Comparison of ENCODE assay signal across 16 cellular contexts in the genomic region with DNA sequence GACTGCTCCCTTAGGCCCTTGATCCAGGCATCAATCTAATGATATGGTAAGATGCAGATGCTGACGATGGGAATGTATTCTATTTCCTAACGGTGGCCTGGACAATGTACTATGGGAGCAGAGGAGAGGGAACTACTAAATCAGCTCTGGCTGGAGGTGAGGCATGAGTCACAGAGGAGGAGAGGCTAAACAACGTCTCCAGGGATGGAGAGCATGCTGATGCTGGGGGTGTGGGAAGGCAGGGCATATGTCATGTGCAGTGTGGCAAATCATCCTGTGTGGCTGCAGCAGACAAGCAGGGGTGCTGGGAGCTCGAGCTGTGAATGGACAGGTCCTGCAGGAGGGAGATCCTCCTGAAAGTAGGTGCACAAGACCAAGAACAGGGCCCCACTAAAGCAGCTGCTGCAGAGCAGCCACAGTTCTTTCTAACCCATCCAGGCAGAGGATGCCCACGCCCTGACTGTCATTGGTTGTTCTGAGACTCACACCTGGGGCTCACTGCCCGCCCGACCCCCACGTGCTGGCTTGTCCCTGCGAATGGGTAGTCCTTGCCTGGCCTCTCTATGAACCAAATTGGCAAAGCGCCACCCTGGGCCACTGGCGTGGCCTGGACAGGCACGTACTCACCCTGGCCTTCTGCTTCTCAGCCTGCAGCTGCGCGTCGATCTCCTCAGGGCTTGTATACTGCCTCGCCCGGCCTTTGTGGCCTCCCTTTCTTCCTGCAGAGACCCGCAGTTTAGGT. TPM values are rescaled to one million over a fixed set of nuclear protein-coding genes. Genes with fewer than 3 reads are reported as not detected.
A peak's percentile ranks its signal among the peaks of the same experiment; 100 is the strongest.
DNase-seq lines count a peak whose midpoint lies in the region; ATAC-seq, FAIRE-seq and TF ChIP-seq lines count a peak whose summit lies in the region.
"Had no signal": no experiment of that assay in that cellular context is flagged by ENCODE, and none has a peak within 500 bp of the region (broad histone marks: within the 10 kb centered on the region; RNA-seq: fewer than 3 reads in every experiment).

No MANE protein-coding gene starts in this region.

- no peak for DNase-seq in CD4-positive, CD25-positive, alpha-beta regulatory T cell
- no peak for DNase-seq in H9
- no peak for DNase-seq in GM12878 (ENCODE audit: low read depth, low spot score)
- no peak for DNase-seq in naive thymus-derived CD8-positive, alpha-beta T cell
- no peak for DNase-seq in pons (ENCODE audit: low spot score)
- DNase-seq in globus pallidus (ENCODE audit: low spot score) = no peak
- no peak for DNase-seq in MV-4-11 (lab: John Stamatoyannopoulos, UW)
- DNase-seq: anterior cingulate cortex; COR-L47; effector CD4-positive, alpha-beta T cell; left ventricle myocardium superior; NCI-H1092; NCI-H345; stimulated activated CD4-positive, alpha-beta T cell treated with anti-CD3 and anti-CD28 coated beads, Interleukin-4, amount 100 ng/mL, for 1 hour had no signal

- no peak overlapping the region for H3K4ac ChIP-seq in H9 (ENCODE audit: low read depth, low read length)

- H3T11ph ChIP-seq in H9 (ENCODE audit: low read length) = no peak overlapping the region

- no peak overlapping the region for H3K4me3 ChIP-seq in CD4-positive, CD25-positive, alpha-beta regulatory T cell (ENCODE audit: low read depth, low read length)
- H3K4me3 ChIP-seq in GM12878 = no peak overlapping the region
- H3K4me3 ChIP-seq: heart left ventricle had no signal

- no peak overlapping the region for H3K18ac ChIP-seq in H9 (ENCODE audit: insufficient read length, low read depth, low read length)

- H3K4me2 ChIP-seq in H9 (ENCODE audit: insufficient read depth, insufficient read length, low read length) (no peak overlapping the region), GM12878 (ENCODE audit: control insufficient read depth, insufficient read depth) (no peak overlapping the region)

- no peak overlapping the region for H4K91ac ChIP-seq in H9 (ENCODE audit: insufficient read length, low read depth, low read length)

- peaks cover 20% of the 10 kb centered on the region for H3K36me3 Mint-ChIP-seq in CD4-positive, CD25-positive, alpha-beta regulatory T cell
- H3K36me3 Mint-ChIP-seq in H9 (ENCODE audit: insufficient read depth in 1 of 3, low read depth in 3 of 3) = peaks cover 35 to 64% (median 54%) of the 10 kb centered on the region in 3 experiments
- peaks cover 6 to 43% (median 12%) of the 10 kb centered on the region in 3 donors for H3K36me3 Mint-ChIP-seq in naive thymus-derived CD8-positive, alpha-beta T cell

- H3K9me3 ChIP-seq in CD4-positive, CD25-positive, alpha-beta regulatory T cell (ENCODE audit: control insufficient read depth in 2 of 2, low read length in 2 of 2) = no peaks in the 10 kb centered on the region
- H3K9me3 ChIP-seq in H9 (ENCODE audit: control insufficient read depth, low read depth, low read length) (no peaks in the 10 kb centered on the region), GM12878 (replicated peaks; ENCODE audit: control insufficient read depth, insufficient read depth, low read length) (no peaks in the 10 kb centered on the region)
- H3K9me3 ChIP-seq: heart left ventricle had no signal

- no peak overlapping the region for H2BK12ac ChIP-seq in H9 (ENCODE audit: insufficient read length, low read depth, low read length)

- H4K8ac ChIP-seq in H9 (replicated peaks; ENCODE audit: insufficient read length, low read depth, low read length) = no peak overlapping the region

- peaks cover 14% of the 10 kb centered on the region for H3K23me2 ChIP-seq in H9 (ENCODE audit: insufficient read length, low read depth, low read length, poor library complexity, severe bottlenecking)

- no peaks in the 10 kb centered on the region for H3K27me3 ChIP-seq in CD4-positive, CD25-positive, alpha-beta regulatory T cell (ENCODE audit: control insufficient read depth, insufficient read depth, low read length)
- H3K27me3 ChIP-seq in H9 (ENCODE audit: insufficient read depth, low read length) = no peaks in the 10 kb centered on the region
- no peaks in the 10 kb centered on the region for H3K27me3 ChIP-seq in GM12878 (replicated peaks in 1 of 2; ENCODE audit: control insufficient read depth in 2 of 2, insufficient read depth in 2 of 2, low read length in 1 of 2)
- H3K27me3 ChIP-seq: heart left ventricle had no signal

- no CpG with 5 or more reads among the region's 18 CpGs for WGBS in H9 (ENCODE audit: extremely low coverage, insufficient read length, low lambda C conversion rate)
- 86% methylated on average over 18 of the region's 18 CpGs for WGBS in GM12878 (ENCODE audit: insufficient coverage, insufficient replicate concordance, low lambda C conversion rate, missing lambda C conversion rate)

- in situ Hi-C loops in GM12878 (cut with MboI) = no loop called here

- CTCF ChIA-PET in GM12878 (lab: Yijun Ruan, JAX) = interaction anchor here (0.6 kb wide), 1 partner anchor 59 kb away, joined by 3 read pairs; no protein-coding TSS in a partner anchor

- no peak overlapping the region for H3K27ac ChIP-seq in CD4-positive, CD25-positive, alpha-beta regulatory T cell (ENCODE audit: insufficient read depth, low read length, poor library complexity, severe bottlenecking)
- H3K27ac ChIP-seq in H9 (ENCODE audit: insufficient read length, low read depth, low read length) (no peak overlapping the region), GM12878 (ENCODE audit: control insufficient read depth, insufficient read depth) (no peak overlapping the region)
- H3K27ac ChIP-seq: heart left ventricle had no signal

- TF ChIP-seq RAD21 in GM12878 (IDR thresholded peaks at IDR 0.05; ENCODE audit: insufficient read depth, low read depth, low read length) = no peak

- peaks cover 40% of the 10 kb centered on the region for H3K36me3 ChIP-seq in CD4-positive, CD25-positive, alpha-beta regulatory T cell (ENCODE audit: control insufficient read depth, insufficient read depth, low read length)
- peaks cover 17 to 20% of the 10 kb centered on the region in 2 experiments for H3K36me3 ChIP-seq in GM12878 (ENCODE audit: control insufficient read depth in 2 of 2, insufficient read depth in 2 of 2, low read length in 1 of 2)

- RAD21 ChIA-PET in GM12878 (lab: Charles Lee; ENCODE audit: unreplicated experiment) = no interaction called here

- no peak overlapping the region for H2BK120ac ChIP-seq in H9 (ENCODE audit: low read depth, low read length, poor library complexity, severe bottlenecking)

- SMC1A ChIA-PET in GM12878 (lab: Charles Lee; ENCODE audit: uncharacterized antibody, unreplicated experiment) = no interaction called here

- FAIRE-seq in GM12878 (lab: Jason Lieb, UNC) = no peak

- no peak overlapping the region for H2BK15ac ChIP-seq in H9 (ENCODE audit: low read depth, low read length)

- no peak overlapping the region for H2BK20ac ChIP-seq in H9 (ENCODE audit: low read depth, low read length, poor library complexity, severe bottlenecking)

- TF ChIP-seq CTCF in H9 (conservative IDR thresholded peaks at IDR 0.05) (no peak), GM12878 (IDR thresholded peaks at IDR 0.05 in 2 of 3, conservative IDR thresholded peaks at IDR 0.05 in 1 of 3; ENCODE audit: control insufficient read depth in 2 of 3, extremely low read depth in 1 of 3, insufficient read depth in 1 of 3, low read depth in 3 of 3, low read length in 3 of 3) (no peak)

- intact Hi-C loops in GM12878 (cut with micrococcal nuclease; ENCODE audit: unreplicated experiment) = no loop called here

- H3K4me1 Mint-ChIP-seq in CD4-positive, CD25-positive, alpha-beta regulatory T cell = peaks cover 6 to 57% (median 37%) of the 10 kb centered on the region in 4 donors
- peaks cover 14% of the 10 kb centered on the region in 2 experiments for H3K4me1 Mint-ChIP-seq in H9
- H3K4me1 Mint-ChIP-seq in naive thymus-derived CD8-positive, alpha-beta T cell = peaks cover 38 to 54% (median 49%) of the 10 kb centered on the region in 4 donors

- H3K27me3 Mint-ChIP-seq in CD4-positive, CD25-positive, alpha-beta regulatory T cell = peaks cover 3% of the 10 kb centered on the region
- H3K27me3 Mint-ChIP-seq in H9 (ENCODE audit: low read depth) = no peaks in the 10 kb centered on the region
- no peaks in the 10 kb centered on the region for H3K27me3 Mint-ChIP-seq in naive thymus-derived CD8-positive, alpha-beta T cell

- H3K4me1 ChIP-seq in CD4-positive, CD25-positive, alpha-beta regulatory T cell (ENCODE audit: control insufficient read depth, insufficient read depth, low read length, poor library complexity, severe bottlenecking) = peaks cover 20% of the 10 kb centered on the region
- H3K4me1 ChIP-seq in H9 (ENCODE audit: insufficient read depth, low read length) (no peaks in the 10 kb centered on the region), GM12878 (ENCODE audit: control insufficient read depth, insufficient read depth, low read length) (peaks cover 7% of the 10 kb centered on the region)

- no peak overlapping the region for H3K14ac ChIP-seq in H9 (ENCODE audit: insufficient read depth, low read length)

- no peaks in the 10 kb centered on the region for H3K9me3 Mint-ChIP-seq in CD4-positive, CD25-positive, alpha-beta regulatory T cell
- no peaks in the 10 kb centered on the region for H3K9me3 Mint-ChIP-seq in H9
- H3K9me3 Mint-ChIP-seq in naive thymus-derived CD8-positive, alpha-beta T cell = no peaks in the 10 kb centered on the region

- peak; percentile 12; the same call in 1 of the 2 replicates for TF ChIP-seq POLR2A in GM12878 (IDR thresholded peaks at IDR 0.05; ENCODE audit: low read depth, low read length)

- no peak overlapping the region for H2BK5ac ChIP-seq in H9 (ENCODE audit: insufficient read length, low read length)

- no peak overlapping the region for H2AFZ ChIP-seq in H9 (ENCODE audit: low read length)
- H2AFZ ChIP-seq in GM12878 (ENCODE audit: control insufficient read depth, low read depth, low read length) = no peak overlapping the region

- H3K9ac ChIP-seq in H9 (ENCODE audit: extremely low read depth, insufficient read length, low read length) (no peak overlapping the region), GM12878 (ENCODE audit: control insufficient read depth, insufficient read depth, low read length) (no peak overlapping the region)

- H3K79me1 ChIP-seq in H9 (ENCODE audit: insufficient read depth, low read depth, low read length, poor library complexity, severe bottlenecking) = peaks cover 12% of the 10 kb centered on the region

- no TSS peak for BruUV-seq in GM12878 (replicated peaks; lab: Mats Ljungman, UMichigan)

- no peak overlapping the region for H3K23ac ChIP-seq in H9 (ENCODE audit: insufficient read length, low read depth, low read length)

- no peak for ATAC-seq in CD4-positive, CD25-positive, alpha-beta regulatory T cell (ENCODE audit: low read depth in 2 of 2)
- ATAC-seq in GM12878 = no peak
- no peak for ATAC-seq in naive thymus-derived CD8-positive, alpha-beta T cell
- ATAC-seq in GM19035 (IDR thresholded peaks at IDR 0.05; ENCODE audit: unreplicated experiment) = no peak
- ATAC-seq: heart left ventricle, left ventricle myocardium superior had no signal

- no peak for TF ChIP-seq EP300 in GM12878 (IDR thresholded peaks at IDR 0.05; ENCODE audit: borderline replicate concordance in 1 of 2, control insufficient read depth in 1 of 2, low read depth in 2 of 2, low read length in 2 of 2)

- POLR2A ChIA-PET in GM12878 (lab: Charles Lee) = no interaction called here
- POLR2A ChIA-PET in naive thymus-derived CD8-positive, alpha-beta T cell (lab: Charles Lee) = interaction anchor here (1.2 to 3.8 kb wide), 2 partner anchors 11 to 39 kb away, joined by 3 to 29 read pairs; no protein-coding TSS in a partner anchor

- peaks cover 30% of the 10 kb centered on the region; the same call in 1 of the 2 replicates for H3K79me2 ChIP-seq in H9 (ENCODE audit: insufficient read depth, low read length)
- H3K79me2 ChIP-seq in GM12878 (ENCODE audit: control insufficient read depth, insufficient read depth, low read length) = peaks cover 43% of the 10 kb centered on the region

- peak overlapping the region in 2 of 3 donors; percentile 43 to 81 for H3K27ac Mint-ChIP-seq in CD4-positive, CD25-positive, alpha-beta regulatory T cell
- H3K27ac Mint-ChIP-seq in H9 = peak overlapping the region; percentile 10 to 70 (median 24); a peak in 5 of 7 replicates
- peak overlapping the region; percentile 19 to 96 (median 60) for H3K27ac Mint-ChIP-seq in naive thymus-derived CD8-positive, alpha-beta T cell

- H4K5ac ChIP-seq in H9 (ENCODE audit: insufficient read length, low read depth, low read length) = no peak overlapping the region

- no peak overlapping the region for H2AK5ac ChIP-seq in H9 (ENCODE audit: insufficient read length, low read length)

- H3K4me3 Mint-ChIP-seq in CD4-positive, CD25-positive, alpha-beta regulatory T cell = peak overlapping the region in 2 of 4 donors; percentile 38 to 60
- H3K4me3 Mint-ChIP-seq in H9 = peak overlapping the region in 1 of 2 experiments; percentile 28; a peak in 1 of 5 replicates
- H3K4me3 Mint-ChIP-seq in naive thymus-derived CD8-positive, alpha-beta T cell = peak overlapping the region in 1 of 10 donors; percentile 29

- H4K20me1 ChIP-seq in H9 (ENCODE audit: control insufficient read depth, insufficient read depth, insufficient read length) (no peaks in the 10 kb centered on the region), GM12878 (ENCODE audit: control insufficient read depth, insufficient read depth) (no peaks in the 10 kb centered on the region)

- no peak overlapping the region for H3K56ac ChIP-seq in H9 (ENCODE audit: insufficient read length, low read depth, low read length)

RNA-seq across cellular contexts. Expression of gene PDAP1, which starts 4.0 kb away (rescaled TPM):
- 52.8 TPM for total RNA-seq in CD4-positive, CD25-positive, alpha-beta regulatory T cell
- polyA plus RNA-seq in CD4-positive, CD25-positive, alpha-beta regulatory T cell = 10 to 100 TPM; 17.2 to 27.5 (median 19.7) TPM
- total RNA-seq in H9 (2021) (150 and 160 TPM in 2 replicates), GM12878 (2014; rRNA removed) (35.9 and 37.8 TPM in 2 replicates), GM12878 (2014; rRNA removed; fragmentation: Illumina TruSeq; extraction: Trizol) (94.9 and 107 TPM in 2 replicates), GM12878 (2021) (111 and 114 TPM in 2 replicates)
- total RNA-seq in GM12878 (2013; cell fraction: nucleolus; rRNA removed) = 9.5 and 11.1 TPM in 2 replicates
- polyA plus RNA-seq in GM12878 (2011; ENCODE audit: low read depth) = 68.1 TPM
- polyA plus RNA-seq in GM12878 (2011; rRNA removed) (30.5 and 48.4 TPM in 2 replicates), GM12878 (2014; fragmentation: Illumina TruSeq; extraction: Trizol) (132 and 200 TPM in 2 replicates), GM12878 (2014; fragmentation: Nextera tagmentation; extraction: Ambion mirVana) (10 to 100 TPM in 1 of 2 experiments, 1 to 10 TPM in 1; 6.6 to 13.8 TPM), GM12878 (2014; rRNA removed) (60.6 and 76.4 TPM in 2 replicates), GM12878 (2016; fragmentation: Nextera tagmentation; extraction: Ambion mirVana) (100 to 1,000 TPM in 1 of 2 experiments, 10 to 100 TPM in 1; 99.1 to 107 TPM)
- 28.5 and 38.4 TPM in 2 replicates for polyA plus RNA-seq in GM12878 (2011; cell fraction: cytosol; rRNA removed)
- 19.5 and 39.0 TPM in 2 replicates for polyA plus RNA-seq in GM12878 (2011; cell fraction: nucleus; rRNA removed)
- polyA plus RNA-seq in GM12878 (2012) = 94.4 and 117 TPM in 2 replicates
- polyA minus RNA-seq in GM12878 (2011; rRNA and poly(A)+ RNA removed) = 10.3 and 46.3 TPM in 2 replicates
- 8.9 and 9.8 TPM in 2 replicates for polyA minus RNA-seq in GM12878 (2011; cell fraction: cytosol; rRNA and poly(A)+ RNA removed)
- polyA minus RNA-seq in GM12878 (2011; cell fraction: nucleus; rRNA and poly(A)+ RNA removed) = 2.7 and 8.7 TPM in 2 replicates
- total RNA-seq in naive thymus-derived CD8-positive, alpha-beta T cell = 10 to 100 TPM; 70.2 to 75.1 TPM
- 10 to 100 TPM; 24.0 to 35.6 (median 33.4) TPM for polyA plus RNA-seq in naive thymus-derived CD8-positive, alpha-beta T cell

RNA-seq across cellular contexts. Expression of gene BUD31, which starts 4.4 kb away (rescaled TPM):
- 130 TPM for total RNA-seq in CD4-positive, CD25-positive, alpha-beta regulatory T cell
- polyA plus RNA-seq in CD4-positive, CD25-positive, alpha-beta regulatory T cell = 100 to 1,000 TPM; 175 to 251 (median 224) TPM
- 104 TPM in 2 replicates for total RNA-seq in H9 (2021)
- 18.3 and 21.9 TPM in 2 replicates for total RNA-seq in GM12878 (2013; cell fraction: nucleolus; rRNA removed)
- 107 TPM in 2 replicates for total RNA-seq in GM12878 (2014; rRNA removed)
- total RNA-seq in GM12878 (2014; rRNA removed; fragmentation: Illumina TruSeq; extraction: Trizol) = 131 and 143 TPM in 2 replicates
- total RNA-seq in GM12878 (2021) = 108 and 134 TPM in 2 replicates
- polyA plus RNA-seq in GM12878 (2011; ENCODE audit: low read depth) = 88.1 TPM
- polyA plus RNA-seq in GM12878 (2011; rRNA removed) = 74.2 and 104 TPM in 2 replicates
- 78.9 and 85.9 TPM in 2 replicates for polyA plus RNA-seq in GM12878 (2011; cell fraction: cytosol; rRNA removed)
- 42.2 and 44.8 TPM in 2 replicates for polyA plus RNA-seq in GM12878 (2011; cell fraction: nucleus; rRNA removed)
- 90.5 and 113 TPM in 2 replicates for polyA plus RNA-seq in GM12878 (2012)
- polyA plus RNA-seq in GM12878 (2014; fragmentation: Illumina TruSeq; extraction: Trizol) = 185 and 257 TPM in 2 replicates
- 100 to 1,000 TPM; 125 to 127 TPM for polyA plus RNA-seq in GM12878 (2014; fragmentation: Nextera tagmentation; extraction: Ambion mirVana)
- polyA plus RNA-seq in GM12878 (2014; rRNA removed) = 112 and 118 TPM in 2 replicates
- 100 to 1,000 TPM; 301 to 317 TPM for polyA plus RNA-seq in GM12878 (2016; fragmentation: Nextera tagmentation; extraction: Ambion mirVana)
- 41.5 and 60.5 TPM in 2 replicates for polyA minus RNA-seq in GM12878 (2011; rRNA and poly(A)+ RNA removed)
- 21.0 and 24.6 TPM in 2 replicates for polyA minus RNA-seq in GM12878 (2011; cell fraction: cytosol; rRNA and poly(A)+ RNA removed)
- polyA minus RNA-seq in GM12878 (2011; cell fraction: nucleus; rRNA and poly(A)+ RNA removed) = 12.0 and 18.1 TPM in 2 replicates
- total RNA-seq in naive thymus-derived CD8-positive, alpha-beta T cell = 10 to 100 TPM; 61.7 to 74.6 TPM
- 100 to 1,000 TPM; 151 to 216 (median 170) TPM for polyA plus RNA-seq in naive thymus-derived CD8-positive, alpha-beta T cell

RNA-seq across cellular contexts. Expression of gene ARPC1B, which starts 29.9 kb away (rescaled TPM):
- 205 TPM for total RNA-seq in CD4-positive, CD25-positive, alpha-beta regulatory T cell
- 100 to 1,000 TPM; 602 to 898 (median 659) TPM for polyA plus RNA-seq in CD4-positive, CD25-positive, alpha-beta regulatory T cell
- total RNA-seq in H9 (2021) (56.3 and 60.7 TPM in 2 replicates), GM12878 (2014; rRNA removed) (719 and 762 TPM in 2 replicates), GM12878 (2014; rRNA removed; fragmentation: Illumina TruSeq; extraction: Trizol) (170 and 199 TPM in 2 replicates), GM12878 (2021) (368 and 403 TPM in 2 replicates)
- total RNA-seq in GM12878 (2013; cell fraction: nucleolus; rRNA removed) = 141 and 182 TPM in 2 replicates
- polyA plus RNA-seq in GM12878 (2011; ENCODE audit: low read depth) = 363 TPM
- polyA plus RNA-seq in GM12878 (2011; rRNA removed) (314 and 406 TPM in 2 replicates), GM12878 (2014; fragmentation: Illumina TruSeq; extraction: Trizol) (91.0 and 148 TPM in 2 replicates), GM12878 (2014; fragmentation: Nextera tagmentation; extraction: Ambion mirVana) (100 to 1,000 TPM in 1 of 2 experiments, 10 to 100 TPM in 1; 14.1 to 135 TPM), GM12878 (2014; rRNA removed) (628 and 811 TPM in 2 replicates), GM12878 (2016; fragmentation: Nextera tagmentation; extraction: Ambion mirVana) (100 to 1,000 TPM; 577 to 598 TPM)
- 858 and 1,050 TPM in 2 replicates for polyA plus RNA-seq in GM12878 (2011; cell fraction: cytosol; rRNA removed)
- 603 and 732 TPM in 2 replicates for polyA plus RNA-seq in GM12878 (2011; cell fraction: nucleus; rRNA removed)
- polyA plus RNA-seq in GM12878 (2012) = 639 and 642 TPM in 2 replicates
- polyA minus RNA-seq in GM12878 (2011; rRNA and poly(A)+ RNA removed) = 194 and 384 TPM in 2 replicates
- 199 and 205 TPM in 2 replicates for polyA minus RNA-seq in GM12878 (2011; cell fraction: cytosol; rRNA and poly(A)+ RNA removed)
- 112 and 162 TPM in 2 replicates for polyA minus RNA-seq in GM12878 (2011; cell fraction: nucleus; rRNA and poly(A)+ RNA removed)
- 100 to 1,000 TPM; 165 to 170 TPM for total RNA-seq in naive thymus-derived CD8-positive, alpha-beta T cell
- polyA plus RNA-seq in naive thymus-derived CD8-positive, alpha-beta T cell = 100 to 1,000 TPM; 597 to 712 (median 662) TPM

RNA-seq across cellular contexts. Expression of gene PTCD1, which starts 34.2 kb away (rescaled TPM):
- total RNA-seq in CD4-positive, CD25-positive, alpha-beta regulatory T cell = 3.2 TPM
- polyA plus RNA-seq in CD4-positive, CD25-positive, alpha-beta regulatory T cell = 1 to 10 TPM in 3 of 4 donors, under 1 TPM in 1; 0.91 to 3.8 (median 3.1) TPM
- total RNA-seq in H9 (2021) = 12.8 and 14.1 TPM in 2 replicates
- total RNA-seq in GM12878 (2013; cell fraction: nucleolus; rRNA removed) = 8.8 and 19.1 TPM in 2 replicates
- 8.2 and 9.7 TPM in 2 replicates for total RNA-seq in GM12878 (2014; rRNA removed)
- 3.3 and 4.5 TPM in 2 replicates for total RNA-seq in GM12878 (2014; rRNA removed; fragmentation: Illumina TruSeq; extraction: Trizol)
- 6.2 and 8.8 TPM in 2 replicates for total RNA-seq in GM12878 (2021)
- 2.4 TPM for polyA plus RNA-seq in GM12878 (2011; ENCODE audit: low read depth)
- polyA plus RNA-seq in GM12878 (2011; rRNA removed) = 3.0 and 4.2 TPM in 2 replicates
- 4.4 and 6.9 TPM in 2 replicates for polyA plus RNA-seq in GM12878 (2011; cell fraction: cytosol; rRNA removed)
- polyA plus RNA-seq in GM12878 (2011; cell fraction: nucleus; rRNA removed) = 9.9 and 10.2 TPM in 2 replicates
- polyA plus RNA-seq in GM12878 (2012) = 4.4 and 5.9 TPM in 2 replicates
- polyA plus RNA-seq in GM12878 (2014; fragmentation: Illumina TruSeq; extraction: Trizol) = 0.78 and 1.9 TPM in 2 replicates
- polyA plus RNA-seq in GM12878 (2014; fragmentation: Nextera tagmentation; extraction: Ambion mirVana) = under 1 TPM; 0.26 to 0.42 TPM
- polyA plus RNA-seq in GM12878 (2014; rRNA removed) = 7.6 and 8.7 TPM in 2 replicates
- polyA plus RNA-seq in GM12878 (2016; fragmentation: Nextera tagmentation; extraction: Ambion mirVana) = 1 to 10 TPM; 5.6 to 5.9 TPM
- polyA minus RNA-seq in GM12878 (2011; rRNA and poly(A)+ RNA removed) = 2.8 and 6.6 TPM in 2 replicates
- 1.2 and 1.7 TPM in 2 replicates for polyA minus RNA-seq in GM12878 (2011; cell fraction: cytosol; rRNA and poly(A)+ RNA removed)
- polyA minus RNA-seq in GM12878 (2011; cell fraction: nucleus; rRNA and poly(A)+ RNA removed) = 3.0 and 4.6 TPM in 2 replicates
- total RNA-seq in naive thymus-derived CD8-positive, alpha-beta T cell = 10 to 100 TPM; 11.5 to 13.8 TPM
- polyA plus RNA-seq in naive thymus-derived CD8-positive, alpha-beta T cell = 1 to 10 TPM; 2.0 to 3.9 (median 3.2) TPM

RNA-seq across cellular contexts. Expression of gene CPSF4, which starts 34.3 kb away (rescaled TPM):
- 43.7 TPM for total RNA-seq in CD4-positive, CD25-positive, alpha-beta regulatory T cell
- 10 to 100 TPM; 19.4 to 28.8 (median 23.1) TPM for polyA plus RNA-seq in CD4-positive, CD25-positive, alpha-beta regulatory T cell
- total RNA-seq in H9 (2021) (96.2 and 98.2 TPM in 2 replicates), GM12878 (2014; rRNA removed) (46.6 and 46.9 TPM in 2 replicates), GM12878 (2014; rRNA removed; fragmentation: Illumina TruSeq; extraction: Trizol) (31.1 and 31.6 TPM in 2 replicates), GM12878 (2021) (56.3 and 56.9 TPM in 2 replicates)
- total RNA-seq in GM12878 (2013; cell fraction: nucleolus; rRNA removed) = 81.7 and 84.6 TPM in 2 replicates
- polyA plus RNA-seq in GM12878 (2011; ENCODE audit: low read depth) = 17.0 TPM
- polyA plus RNA-seq in GM12878 (2011; rRNA removed) (28.4 and 51.3 TPM in 2 replicates), GM12878 (2014; fragmentation: Illumina TruSeq; extraction: Trizol) (25.2 and 45.8 TPM in 2 replicates), GM12878 (2014; fragmentation: Nextera tagmentation; extraction: Ambion mirVana) (10 to 100 TPM; 13.6 to 14.9 TPM), GM12878 (2014; rRNA removed) (70.1 and 76.9 TPM in 2 replicates), GM12878 (2016; fragmentation: Nextera tagmentation; extraction: Ambion mirVana) (10 to 100 TPM; 35.8 to 44.3 TPM)
- polyA plus RNA-seq in GM12878 (2011; cell fraction: cytosol; rRNA removed) = 70.0 and 91.6 TPM in 2 replicates
- polyA plus RNA-seq in GM12878 (2011; cell fraction: nucleus; rRNA removed) = 145 and 158 TPM in 2 replicates
- 35.2 and 36.2 TPM in 2 replicates for polyA plus RNA-seq in GM12878 (2012)
- polyA minus RNA-seq in GM12878 (2011; rRNA and poly(A)+ RNA removed) = 43.1 and 53.2 TPM in 2 replicates
- polyA minus RNA-seq in GM12878 (2011; cell fraction: cytosol; rRNA and poly(A)+ RNA removed) = 17.8 and 17.9 TPM in 2 replicates
- polyA minus RNA-seq in GM12878 (2011; cell fraction: nucleus; rRNA and poly(A)+ RNA removed) = 25.1 and 38.1 TPM in 2 replicates
- total RNA-seq in naive thymus-derived CD8-positive, alpha-beta T cell = 10 to 100 TPM; 48.6 to 55.2 TPM
- 10 to 100 TPM; 22.9 to 31.3 (median 28.1) TPM for polyA plus RNA-seq in naive thymus-derived CD8-positive, alpha-beta T cell
